In the genomic region with DNA sequence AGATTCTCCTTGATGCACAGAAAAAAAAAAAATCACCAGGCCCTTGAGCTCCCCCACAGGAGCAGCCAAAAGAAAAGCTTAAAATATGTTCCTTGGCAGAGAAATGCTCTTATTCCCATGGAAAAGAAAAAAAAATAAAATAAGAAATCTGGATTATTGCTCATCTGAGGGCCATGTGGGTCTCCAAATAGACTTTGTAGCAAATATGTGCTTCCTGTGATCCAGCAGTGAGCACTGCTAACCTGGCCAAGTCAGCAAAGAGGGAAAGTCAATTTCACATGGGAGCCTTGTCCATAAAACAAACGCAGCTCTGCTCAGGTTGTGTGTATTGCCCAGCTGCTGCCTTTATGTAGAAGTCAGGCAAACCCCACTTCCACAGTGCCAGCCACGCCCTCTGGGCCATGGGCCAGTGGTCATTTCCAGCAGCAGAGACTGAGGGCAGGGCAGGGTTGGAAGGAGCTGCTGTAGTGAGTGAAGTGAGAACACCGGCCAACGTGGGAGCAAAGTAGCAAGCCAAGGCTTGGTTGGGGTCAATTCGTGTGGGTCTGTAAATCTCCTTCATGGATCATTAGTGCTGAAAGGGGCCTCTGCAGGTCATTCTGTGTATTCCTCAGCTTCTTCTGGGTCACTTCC, we compare ENCODE assay signal across 22 cellular contexts.
DNase-seq lines count a peak whose midpoint lies in the region; ATAC-seq, FAIRE-seq and TF ChIP-seq lines count a peak whose summit lies in the region.
"Had no signal": no experiment of that assay in that cellular context is flagged by ENCODE, and none has a peak within 500 bp of the region (broad histone marks: within the 10 kb centered on the region; RNA-seq: fewer than 3 reads in every experiment).

No MANE protein-coding gene starts in this region.

- H3K36me3 ChIP-seq in right lobe of liver (no peaks in the 10 kb centered on the region), HepG2 (replicated peaks in 1 of 2; ENCODE audit: control insufficient read depth in 1 of 2, insufficient read depth in 2 of 2, low read length in 2 of 2) (no peaks in the 10 kb centered on the region), kidney (ENCODE audit: control insufficient read depth in 1 of 2, insufficient read depth in 2 of 2, low read length in 2 of 2) (no peaks in the 10 kb centered on the region), rectal smooth muscle tissue (ENCODE audit: control insufficient read depth, insufficient read depth, low read length) (no peaks in the 10 kb centered on the region), vagina (no peaks in the 10 kb centered on the region)
- H3K36me3 ChIP-seq: Peyer's patch, WERI-Rb-1 had no signal

- H3K9ac ChIP-seq in HepG2 (ENCODE audit: insufficient read depth, low read depth, low read length) (no peak overlapping the region), kidney (ENCODE audit: low read length in 2 of 2) (no peak overlapping the region), rectal smooth muscle tissue (ENCODE audit: low read length) (no peak overlapping the region)
- H3K9ac ChIP-seq: GM23248 had no signal

- H4K20me1 ChIP-seq in HepG2 (ENCODE audit: insufficient read depth, low read length) = no peaks in the 10 kb centered on the region

- TF ChIP-seq POLR2A in right lobe of liver (IDR thresholded peaks at IDR 0.05) = no peak
- no peak for TF ChIP-seq POLR2A in HepG2 (IDR thresholded peaks at IDR 0.05; ENCODE audit: insufficient read depth in 1 of 2, low read depth in 2 of 2, low read length in 2 of 2)
- no peak for TF ChIP-seq POLR2A in vagina (IDR thresholded peaks at IDR 0.05)

- TF ChIP-seq EP300 in HepG2 (IDR thresholded peaks at IDR 0.05; ENCODE audit: low read depth in 2 of 2, low read length in 2 of 2) = no peak
- TF ChIP-seq EP300 in HepG2 (CRISPR knock-in tag; IDR thresholded peaks at IDR 0.05; ENCODE audit: borderline replicate concordance) = no peak

- in situ Hi-C loops in HepG2 (cut with HindIII; ENCODE audit: extremely low pct_ligation_motif_present, low pct_unique_long_range_greater_than_20kb) = no loop called here

- H3K9me3 ChIP-seq in right lobe of liver = no peaks in the 10 kb centered on the region
- H3K9me3 ChIP-seq in HepG2 (ENCODE audit: low read length) = peaks cover 20% of the 10 kb centered on the region
- H3K9me3 ChIP-seq in kidney (ENCODE audit: control insufficient read depth in 1 of 2, low read length in 2 of 2) = peaks cover 5 to 7% of the 10 kb centered on the region in 2 donors
- no peaks in the 10 kb centered on the region for H3K9me3 ChIP-seq in vagina
- H3K9me3 ChIP-seq: Peyer's patch had no signal

- TF ChIP-seq CTCF in right lobe of liver (IDR thresholded peaks at IDR 0.05) = no peak
- TF ChIP-seq CTCF in HepG2 (CRISPR knock-in tag; IDR thresholded peaks at IDR 0.05) = no peak
- TF ChIP-seq CTCF in kidney (IDR thresholded peaks at IDR 0.05; ENCODE audit: borderline replicate concordance, extremely low read depth, insufficient read depth) = no peak
- TF ChIP-seq CTCF in vagina (IDR thresholded peaks at IDR 0.05) = no peak

- intact Hi-C loops in right lobe of liver (cut with DNase I) = no loop called here
- intact Hi-C loops in HepG2 (cut with micrococcal nuclease; ENCODE audit: unreplicated experiment) = no loop called here
- intact Hi-C loops in kidney (cut with DNase I) = no loop called here
- intact Hi-C loops in vagina (cut with DNase I) = no loop called here

- 46% methylated on average over 3 of the region's 5 CpGs for WGBS in right lobe of liver (ENCODE audit: insufficient coverage, low coverage, low lambda C conversion rate, missing lambda C conversion rate)
- WGBS in HepG2 (ENCODE audit: low lambda C conversion rate) = 45% methylated on average over 5 of the region's 5 CpGs

- POLR2A ChIA-PET in HepG2 (lab: Yijun Ruan, JAX) = no interaction called here

- H2AFZ ChIP-seq in HepG2 (ENCODE audit: low read length) = no peak overlapping the region
- H2AFZ ChIP-seq: GM23248 had no signal

- H3K4me3 ChIP-seq in right lobe of liver (no peak overlapping the region), HepG2 (replicated peaks in 1 of 3; ENCODE audit: insufficient read depth in 1 of 3, low read depth in 2 of 3, low read length in 3 of 3) (no peak overlapping the region), kidney (ENCODE audit: low read length in 2 of 2) (no peak overlapping the region), rectal smooth muscle tissue (ENCODE audit: low read length) (peak overlapping the region; percentile 10), vagina (no peak overlapping the region)
- H3K4me3 ChIP-seq: GM12878, GM23248, Peyer's patch had no signal

- no peak overlapping the region for H3K4me2 ChIP-seq in HepG2 (ENCODE audit: low read depth, low read length)

- ATAC-seq in right lobe of liver = peak; percentile 39 to 54 (median 50)
- no peak for ATAC-seq in HepG2
- ATAC-seq: GM12878 had no signal

- BruUV-seq in HepG2 (replicated peaks; lab: Mats Ljungman, UMichigan) = no TSS peak

- no peaks in the 10 kb centered on the region for H3K79me2 ChIP-seq in HepG2 (ENCODE audit: insufficient read depth, low read length)

- DNase-seq in right lobe of liver (peak; percentile 21 to 54 (median 41)), HepG2 (ENCODE audit: low spot score) (no peak), kidney (peak; percentile 72), vagina (ENCODE audit: extremely low spot score in 2 of 2) (no peak), NCI-H510A treated with DMSO at 0.1 percent for 48 hours (lab: John Stamatoyannopoulos, UW) (no peak), NCI-H1105 (lab: John Stamatoyannopoulos, UW) (no peak)
- no peak for DNase-seq in stimulated activated CD4-positive, alpha-beta T cell treated with anti-CD3 and anti-CD28 coated beads, Interleukin-4, amount 100 ng/mL, for 24 hours
- DNase-seq: ACHN; activated CD8-positive, alpha-beta memory T cell treated with anti-CD3 and anti-CD28 coated beads for 24 hours; CD4-positive, alpha-beta T cell; GM23248; naive B cell; NCI-H187 treated with DMSO at 0.1 percent for 48 hours; NCI-H524 treated with DMSO at 0.1 percent for 48 hours; retina; stimulated activated CD4-positive, alpha-beta T cell treated with anti-CD3 and anti-CD28 coated beads, Interleukin-2, amount 100 ng/mL, for 24 hours; trophoblast cell; WERI-Rb-1 had no signal

- TF ChIP-seq RAD21 in HepG2 (CRISPR knock-in tag; IDR thresholded peaks at IDR 0.05) = no peak

- CTCF ChIA-PET in HepG2 (lab: Yijun Ruan, JAX; ENCODE audit: low intra/inter-chr PET ratio, low total read pairs) = no interaction called here

- FAIRE-seq in HepG2 (lab: Jason Lieb, UNC) (no peak), kidney (lab: Jason Lieb, UNC) (no peak)
- FAIRE-seq: endothelial cell of umbilical vein, GM12878 had no signal

- no peaks in the 10 kb centered on the region for H3K4me1 ChIP-seq in right lobe of liver
- H3K4me1 ChIP-seq in HepG2 (ENCODE audit: insufficient read depth, low read length) = no peaks in the 10 kb centered on the region
- H3K4me1 ChIP-seq in kidney (ENCODE audit: control insufficient read depth in 1 of 2, insufficient read depth in 1 of 2, low read depth in 1 of 2, low read length in 2 of 2) = no peaks in the 10 kb centered on the region
- no peaks in the 10 kb centered on the region for H3K4me1 ChIP-seq in rectal smooth muscle tissue (ENCODE audit: control insufficient read depth, insufficient read depth, low read length)
- H3K4me1 ChIP-seq in vagina = peaks cover 22% of the 10 kb centered on the region
- H3K4me1 ChIP-seq: Peyer's patch had no signal

- H3K27me3 ChIP-seq in right lobe of liver = no peaks in the 10 kb centered on the region
- no peaks in the 10 kb centered on the region for H3K27me3 ChIP-seq in HepG2 (ENCODE audit: control insufficient read depth in 1 of 2, insufficient read depth in 2 of 2, low read length in 2 of 2)
- H3K27me3 ChIP-seq in rectal smooth muscle tissue (ENCODE audit: control insufficient read depth, insufficient read depth, low read length) = no peaks in the 10 kb centered on the region
- H3K27me3 ChIP-seq in vagina = no peaks in the 10 kb centered on the region
- H3K27me3 ChIP-seq: Peyer's patch had no signal

- H3K27ac ChIP-seq in right lobe of liver = no peak overlapping the region
- no peak overlapping the region for H3K27ac ChIP-seq in HepG2 (ENCODE audit: extremely low read length, insufficient read depth, low read length)
- no peak overlapping the region for H3K27ac ChIP-seq in kidney (ENCODE audit: low read depth in 2 of 2, low read length in 2 of 2)
- H3K27ac ChIP-seq in rectal smooth muscle tissue (ENCODE audit: low read depth, low read length) = no peak overlapping the region
- H3K27ac ChIP-seq in vagina = no peak overlapping the region
- H3K27ac ChIP-seq: GM23248, Peyer's patch, WERI-Rb-1 had no signal

TF ChIP-seq in HepG2, 621 proteins besides CTCF, POLR2A, EP300 and RAD21 (continues in another document):
- no peak for TF ChIP-seq ZNF431 (CRISPR knock-in tag; IDR thresholded peaks at IDR 0.05; ENCODE audit: borderline replicate concordance, low read depth)

Comparison
In these comparisons a context has a peak if more than half of its experiments do, and no peak if none do; other contexts are left out.
1. DNase-seq: peak in right lobe of liver (3 of 3) and kidney (single experiment); none in HepG2 (single experiment), vagina (0 of 2), stimulated activated CD4-positive, alpha-beta T cell treated with anti-CD3 and anti-CD28 coated beads, Interleukin-4, amount 100 ng/mL, for 24 hours (single experiment), NCI-H510A treated with DMSO at 0.1 percent for 48 hours (single experiment) and NCI-H1105 (single experiment).